Comparison of ENCODE assay signal across 36 cellular contexts in the genomic region with DNA sequence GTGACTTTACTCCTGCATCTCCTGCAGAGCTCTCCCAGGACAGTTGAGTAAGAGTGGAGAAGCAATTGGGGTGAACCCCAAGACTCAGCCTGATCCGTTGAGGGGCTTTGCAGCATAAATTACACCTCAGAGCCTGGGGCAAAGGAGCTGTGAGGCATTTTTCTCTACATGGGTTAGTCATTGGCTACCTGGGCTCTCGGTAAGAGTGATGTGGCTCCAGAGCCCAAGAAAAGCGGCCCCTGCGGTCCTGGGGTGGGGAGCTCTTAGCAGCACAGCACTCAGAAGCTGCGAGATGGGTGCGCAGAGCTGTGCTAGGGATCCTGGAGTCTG. TPM values are rescaled to one million over a fixed set of nuclear protein-coding genes. Genes with fewer than 3 reads are reported as not detected.
"Had no signal": no experiment of that assay in that cellular context is flagged by ENCODE, and none has a peak within 500 bp of the region (broad histone marks: within the 10 kb centered on the region; RNA-seq: fewer than 3 reads in every experiment).

No MANE protein-coding gene starts in this region.

- H3K9ac ChIP-seq: KMS-11 had no signal

- H3K27ac Mint-ChIP-seq: activated CD4-positive, alpha-beta memory T cell treated with anti-CD3 and anti-CD28 coated beads, Interleukin-2, amount 10 ng/mL, durations not matched to agents 7 days and 5 days; activated CD4-positive, alpha-beta T cell treated with anti-CD3 and anti-CD28 coated beads for 36 hours; activated CD8-positive, alpha-beta memory T cell treated with anti-CD3 and anti-CD28 coated beads, Interleukin-2, amount 10 ng/mL, durations not matched to agents 7 days and 5 days; activated naive CD4-positive, alpha-beta T cell treated with anti-CD3 and anti-CD28 coated beads, Interleukin-2, amount 10 ng/mL, durations not matched to agents 7 days and 5 days; activated naive CD8-positive, alpha-beta T cell; activated naive CD8-positive, alpha-beta T cell treated with anti-CD3 and anti-CD28 coated beads, Interleukin-2, amount 50 U/mL, for 24 hours; brain; T-helper 2 cell treated with Interferon-gamma antibody and Interleukin-4, amounts not matched to agents 5 μg/mL and 100 μg/mL, for 36 hours; WTC11 had no signal

- H3K27me3 ChIP-seq: SJCRH30 had no signal

- DNase-seq: activated CD4-positive, alpha-beta memory T cell treated with anti-CD3 and anti-CD28 coated beads, Interleukin-2, amount 10 ng/mL, durations not matched to agents 7 days and 5 days; activated CD4-positive, alpha-beta T cell treated with anti-CD3 and anti-CD28 coated beads for 36 hours; activated CD4-positive, alpha-beta T cell treated with anti-CD3 and anti-CD28 coated beads, Interleukin-2, amount 50 U/mL, for 1 hour; activated CD8-positive, alpha-beta memory T cell treated with anti-CD3 and anti-CD28 coated beads for 24 hours; activated CD8-positive, alpha-beta memory T cell treated with anti-CD3 and anti-CD28 coated beads, Interleukin-2, amount 10 ng/mL, durations not matched to agents 7 days and 5 days; activated CD8-positive, alpha-beta memory T cell treated with anti-CD3 and anti-CD28 coated beads, Interleukin-2, amount 50 U/mL, for 48 hours; activated effector memory CD4-positive, alpha-beta T cell treated with Interleukin-2 at 50 U/mL for 16 hours; activated naive CD4-positive, alpha-beta T cell treated with anti-CD3 and anti-CD28 coated beads, Interleukin-2, amount 10 ng/mL, durations not matched to agents 7 days and 5 days; activated naive CD8-positive, alpha-beta T cell treated with anti-CD3 and anti-CD28 coated beads, Interleukin-2, amount 50 U/mL, for 24 hours; activated T-cell treated with anti-CD3 and anti-CD28 coated beads, Interleukin-2, amount 50 U/mL, for 48 hours; anterior cingulate cortex; central memory CD4-positive, alpha-beta T cell; MM.1S; MV-4-11; NCI-H1092; NCI-H146; NCI-H187; NCI-H2029 treated with DMSO at 0.1 percent for 48 hours; NCI-H2107; NCI-H226; NCI-H446 treated with DMSO at 0.1 percent for 48 hours; NCI-H524; SHP77; SJCRH30 had no signal

- H3K36me3 ChIP-seq: SJCRH30 had no signal

- H3K9me3 Mint-ChIP-seq: activated CD4-positive, alpha-beta memory T cell treated with anti-CD3 and anti-CD28 coated beads, Interleukin-2, amount 10 ng/mL, durations not matched to agents 7 days and 5 days; activated naive CD4-positive, alpha-beta T cell treated with anti-CD3 and anti-CD28 coated beads, Interleukin-2, amount 10 ng/mL, durations not matched to agents 7 days and 5 days; activated naive CD8-positive, alpha-beta T cell treated with anti-CD3 and anti-CD28 coated beads, Interleukin-2, amount 50 U/mL, for 24 hours; T-helper 2 cell treated with Interferon-gamma antibody and Interleukin-4, amounts not matched to agents 5 μg/mL and 100 μg/mL, for 36 hours; WTC11 had no signal

- H3K27ac ChIP-seq: KMS-11, SJCRH30, SK-N-MC had no signal

- ATAC-seq: activated CD4-positive, alpha-beta T cell treated with anti-CD3 and anti-CD28 coated beads for 36 hours; activated CD4-positive, CD25-positive, alpha-beta regulatory T cell treated with anti-CD3 and anti-CD28 coated beads, Interleukin-2, amount 50 U/mL, for 24 hours; activated CD8-positive, alpha-beta memory T cell treated with anti-CD3 and anti-CD28 coated beads, Interleukin-2, amount 10 ng/mL, durations not matched to agents 7 days and 5 days; activated naive CD8-positive, alpha-beta T cell treated with anti-CD3 and anti-CD28 coated beads, Interleukin-2, amount 50 U/mL, for 24 hours; Panc1; WTC11 had no signal

- H3K4me3 Mint-ChIP-seq: activated CD4-positive, alpha-beta memory T cell treated with anti-CD3 and anti-CD28 coated beads, Interleukin-2, amount 10 ng/mL, durations not matched to agents 7 days and 5 days; activated CD4-positive, alpha-beta T cell treated with anti-CD3 and anti-CD28 coated beads for 36 hours; activated CD8-positive, alpha-beta memory T cell treated with anti-CD3 and anti-CD28 coated beads, Interleukin-2, amount 10 ng/mL, durations not matched to agents 7 days and 5 days; activated naive CD4-positive, alpha-beta T cell treated with anti-CD3 and anti-CD28 coated beads, Interleukin-2, amount 10 ng/mL, durations not matched to agents 7 days and 5 days; activated naive CD8-positive, alpha-beta T cell; activated naive CD8-positive, alpha-beta T cell treated with anti-CD3 and anti-CD28 coated beads, Interleukin-2, amount 50 U/mL, for 24 hours; brain; T-helper 2 cell treated with Interferon-gamma antibody and Interleukin-4, amounts not matched to agents 5 μg/mL and 100 μg/mL, for 36 hours; WTC11 had no signal

- H3K36me3 Mint-ChIP-seq: activated CD8-positive, alpha-beta memory T cell treated with anti-CD3 and anti-CD28 coated beads, Interleukin-2, amount 10 ng/mL, durations not matched to agents 7 days and 5 days; activated naive CD4-positive, alpha-beta T cell treated with anti-CD3 and anti-CD28 coated beads, Interleukin-2, amount 10 ng/mL, durations not matched to agents 7 days and 5 days; activated naive CD8-positive, alpha-beta T cell; brain; WTC11 had no signal

- H3K4me3 ChIP-seq: SJCRH30, SK-N-MC had no signal

- H3K9me3 ChIP-seq: SJCRH30 had no signal

- H3K4me1 ChIP-seq: SJCRH30 had no signal

- H3K4me2 ChIP-seq: KMS-11 had no signal

- H3K27me3 Mint-ChIP-seq: activated CD4-positive, alpha-beta memory T cell treated with anti-CD3 and anti-CD28 coated beads, Interleukin-2, amount 10 ng/mL, durations not matched to agents 7 days and 5 days; activated CD8-positive, alpha-beta memory T cell treated with anti-CD3 and anti-CD28 coated beads, Interleukin-2, amount 10 ng/mL, durations not matched to agents 7 days and 5 days; activated naive CD4-positive, alpha-beta T cell treated with anti-CD3 and anti-CD28 coated beads, Interleukin-2, amount 10 ng/mL, durations not matched to agents 7 days and 5 days had no signal

- H3K4me1 Mint-ChIP-seq: activated CD4-positive, alpha-beta memory T cell treated with anti-CD3 and anti-CD28 coated beads, Interleukin-2, amount 10 ng/mL, durations not matched to agents 7 days and 5 days; activated CD4-positive, alpha-beta T cell treated with anti-CD3 and anti-CD28 coated beads for 36 hours; activated CD8-positive, alpha-beta memory T cell treated with anti-CD3 and anti-CD28 coated beads, Interleukin-2, amount 10 ng/mL, durations not matched to agents 7 days and 5 days; activated naive CD4-positive, alpha-beta T cell treated with anti-CD3 and anti-CD28 coated beads, Interleukin-2, amount 10 ng/mL, durations not matched to agents 7 days and 5 days; activated naive CD8-positive, alpha-beta T cell treated with anti-CD3 and anti-CD28 coated beads, Interleukin-2, amount 50 U/mL, for 24 hours had no signal

RNA-seq across cellular contexts. Expression of a gene that starts 40.4 kb away (rescaled TPM):
- total RNA-seq: activated CD4-positive, alpha-beta memory T cell treated with anti-CD3 and anti-CD28 coated beads, Interleukin-2, amount 10 ng/mL, durations not matched to agents 7 days and 5 days; activated CD4-positive, alpha-beta T cell treated with anti-CD3 and anti-CD28 coated beads for 36 hours; activated CD8-positive, alpha-beta memory T cell treated with anti-CD3 and anti-CD28 coated beads, Interleukin-2, amount 10 ng/mL, durations not matched to agents 7 days and 5 days; bronchial epithelial cell; LHCN-M2; RPMI7951; SJCRH30; T-helper 1 cell treated with Interleukin-12 subunit alpha and Interleukin-12 subunit beta and Interleukin-4 antibody, amounts not matched to agents 30 ng/mL and 1 ng/mL, for 36 hours; WTC11 had no signal

RNA-seq across cellular contexts. Expression of a gene that starts 51.6 kb away (rescaled TPM):
- total RNA-seq: activated CD4-positive, alpha-beta memory T cell treated with anti-CD3 and anti-CD28 coated beads, Interleukin-2, amount 10 ng/mL, durations not matched to agents 7 days and 5 days; activated CD4-positive, alpha-beta T cell treated with anti-CD3 and anti-CD28 coated beads for 36 hours; activated CD8-positive, alpha-beta memory T cell treated with anti-CD3 and anti-CD28 coated beads, Interleukin-2, amount 10 ng/mL, durations not matched to agents 7 days and 5 days; bronchial epithelial cell; LHCN-M2; RPMI7951; SJCRH30; T-helper 1 cell treated with Interleukin-12 subunit alpha and Interleukin-12 subunit beta and Interleukin-4 antibody, amounts not matched to agents 30 ng/mL and 1 ng/mL, for 36 hours had no signal
